ENCODE assay signal across 1 cellular context in the genomic region with DNA sequence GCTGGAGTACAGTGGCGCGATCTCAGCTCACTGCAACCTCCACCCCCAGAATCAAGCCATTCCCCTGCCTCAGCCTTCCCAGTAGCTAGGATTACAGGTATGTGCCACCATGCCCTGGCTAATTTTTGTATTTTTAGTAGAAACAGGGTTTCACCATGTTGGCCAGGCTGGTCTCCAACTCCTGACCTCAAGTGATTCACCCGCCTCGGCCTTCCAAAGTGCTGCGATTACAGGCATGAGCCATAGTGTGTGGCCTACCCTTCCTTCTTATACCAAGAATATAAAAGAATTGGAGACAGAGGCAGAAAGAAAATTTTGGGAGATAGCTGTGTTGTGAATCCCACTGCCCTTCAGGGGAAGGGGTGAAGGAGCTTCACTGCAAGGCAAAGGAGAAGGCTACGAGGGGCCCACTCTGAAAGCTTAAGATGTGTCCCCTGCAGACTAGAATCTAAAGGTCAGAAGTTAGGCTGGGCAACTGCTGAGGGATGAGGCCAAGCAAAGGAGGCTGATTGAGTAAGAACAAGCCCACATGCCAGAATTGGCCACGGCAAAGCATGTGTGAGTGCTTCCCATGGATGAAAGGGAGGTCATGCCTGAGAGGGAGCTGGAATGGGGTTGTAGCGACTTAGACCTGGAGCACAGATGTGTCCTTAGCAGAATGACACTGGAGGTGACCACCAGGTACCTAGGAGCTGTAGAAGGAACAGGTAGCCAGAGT.
TF ChIP-seq lines count a peak whose summit lies in the region.

No MANE protein-coding gene starts in this region.

TF ChIP-seq in HepG2, 621 proteins besides CTCF, POLR2A, EP300 and RAD21:
- TF ChIP-seq U2AF2 (IDR thresholded peaks at IDR 0.05; ENCODE audit: low read depth, low read length) (no peak), ZNF776 (CRISPR knock-in tag; IDR thresholded peaks at IDR 0.05) (no peak), PRMT3 (CRISPR knock-in tag; IDR thresholded peaks at IDR 0.05; ENCODE audit: borderline replicate concordance, low read depth) (no peak), ZNF224 (CRISPR knock-in tag; IDR thresholded peaks at IDR 0.05) (no peak), ZMYM2 (CRISPR knock-in tag; IDR thresholded peaks at IDR 0.05) (no peak), BRD4 (CRISPR knock-in tag; IDR thresholded peaks at IDR 0.05) (no peak), KDM3A (CRISPR knock-in tag; IDR thresholded peaks at IDR 0.05; ENCODE audit: low read depth) (no peak), FLYWCH1 (CRISPR knock-in tag; IDR thresholded peaks at IDR 0.05) (no peak), ZNF180 (CRISPR knock-in tag; IDR thresholded peaks at IDR 0.05; ENCODE audit: borderline replicate concordance, low read depth) (no peak), RFX3 (CRISPR knock-in tag; IDR thresholded peaks at IDR 0.05) (no peak), ZNF234 (CRISPR knock-in tag; conservative IDR thresholded peaks at IDR 0.05) (no peak)
- TF ChIP-seq, protein P1, sequence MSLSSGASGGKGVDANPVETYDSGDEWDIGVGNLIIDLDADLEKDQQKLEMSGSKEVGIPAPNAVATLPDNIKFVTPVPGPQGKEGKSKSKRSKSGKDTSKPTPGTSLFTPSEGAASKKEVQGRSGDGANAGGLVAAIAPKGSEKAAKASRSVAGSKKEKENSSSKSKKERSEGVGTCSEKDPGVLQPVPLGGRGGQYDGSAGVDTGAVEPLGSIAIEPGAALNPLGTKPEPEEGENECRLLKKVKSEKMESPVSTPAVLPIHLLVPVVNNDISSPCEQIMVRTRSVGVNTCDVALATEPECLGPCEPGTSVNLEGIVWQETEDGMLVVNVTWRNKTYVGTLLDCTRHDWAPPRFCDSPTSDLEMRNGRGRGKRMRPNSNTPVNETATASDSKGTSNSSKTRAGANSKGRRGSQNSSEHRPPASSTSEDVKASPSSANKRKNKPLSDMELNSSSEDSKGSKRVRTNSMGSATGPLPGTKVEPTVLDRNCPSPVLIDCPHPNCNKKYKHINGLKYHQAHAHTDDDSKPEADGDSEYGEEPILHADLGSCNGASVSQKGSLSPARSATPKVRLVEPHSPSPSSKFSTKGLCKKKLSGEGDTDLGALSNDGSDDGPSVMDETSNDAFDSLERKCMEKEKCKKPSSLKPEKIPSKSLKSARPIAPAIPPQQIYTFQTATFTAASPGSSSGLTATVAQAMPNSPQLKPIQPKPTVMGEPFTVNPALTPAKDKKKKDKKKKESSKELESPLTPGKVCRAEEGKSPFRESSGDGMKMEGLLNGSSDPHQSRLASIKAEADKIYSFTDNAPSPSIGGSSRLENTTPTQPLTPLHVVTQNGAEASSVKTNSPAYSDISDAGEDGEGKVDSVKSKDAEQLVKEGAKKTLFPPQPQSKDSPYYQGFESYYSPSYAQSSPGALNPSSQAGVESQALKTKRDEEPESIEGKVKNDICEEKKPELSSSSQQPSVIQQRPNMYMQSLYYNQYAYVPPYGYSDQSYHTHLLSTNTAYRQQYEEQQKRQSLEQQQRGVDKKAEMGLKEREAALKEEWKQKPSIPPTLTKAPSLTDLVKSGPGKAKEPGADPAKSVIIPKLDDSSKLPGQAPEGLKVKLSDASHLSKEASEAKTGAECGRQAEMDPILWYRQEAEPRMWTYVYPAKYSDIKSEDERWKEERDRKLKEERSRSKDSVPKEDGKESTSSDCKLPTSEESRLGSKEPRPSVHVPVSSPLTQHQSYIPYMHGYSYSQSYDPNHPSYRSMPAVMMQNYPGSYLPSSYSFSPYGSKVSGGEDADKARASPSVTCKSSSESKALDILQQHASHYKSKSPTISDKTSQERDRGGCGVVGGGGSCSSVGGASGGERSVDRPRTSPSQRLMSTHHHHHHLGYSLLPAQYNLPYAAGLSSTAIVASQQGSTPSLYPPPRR (CRISPR knock-in tag; IDR thresholded peaks at IDR 0.05; ENCODE audit: borderline replicate concordance), result no peak
- TF ChIP-seq, protein P2, sequence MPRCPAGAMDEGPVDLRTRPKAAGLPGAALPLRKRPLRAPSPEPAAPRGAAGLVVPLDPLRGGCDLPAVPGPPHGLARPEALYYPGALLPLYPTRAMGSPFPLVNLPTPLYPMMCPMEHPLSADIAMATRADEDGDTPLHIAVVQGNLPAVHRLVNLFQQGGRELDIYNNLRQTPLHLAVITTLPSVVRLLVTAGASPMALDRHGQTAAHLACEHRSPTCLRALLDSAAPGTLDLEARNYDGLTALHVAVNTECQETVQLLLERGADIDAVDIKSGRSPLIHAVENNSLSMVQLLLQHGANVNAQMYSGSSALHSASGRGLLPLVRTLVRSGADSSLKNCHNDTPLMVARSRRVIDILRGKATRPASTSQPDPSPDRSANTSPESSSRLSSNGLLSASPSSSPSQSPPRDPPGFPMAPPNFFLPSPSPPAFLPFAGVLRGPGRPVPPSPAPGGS (CRISPR knock-in tag; IDR thresholded peaks at IDR 0.05), result no peak
- TF ChIP-seq, protein P3, sequence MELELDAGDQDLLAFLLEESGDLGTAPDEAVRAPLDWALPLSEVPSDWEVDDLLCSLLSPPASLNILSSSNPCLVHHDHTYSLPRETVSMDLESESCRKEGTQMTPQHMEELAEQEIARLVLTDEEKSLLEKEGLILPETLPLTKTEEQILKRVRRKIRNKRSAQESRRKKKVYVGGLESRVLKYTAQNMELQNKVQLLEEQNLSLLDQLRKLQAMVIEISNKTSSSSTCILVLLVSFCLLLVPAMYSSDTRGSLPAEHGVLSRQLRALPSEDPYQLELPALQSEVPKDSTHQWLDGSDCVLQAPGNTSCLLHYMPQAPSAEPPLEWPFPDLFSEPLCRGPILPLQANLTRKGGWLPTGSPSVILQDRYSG (CRISPR knock-in tag; IDR thresholded peaks at IDR 0.05), result no peak
